Comparison of ENCODE assay signal across 12 cellular contexts in genomic region chr1:229140018-229140417, GRCh38.
"Had no signal": no experiment of that assay in that cellular context is flagged by ENCODE, and none has a peak within 500 bp of the region (broad histone marks: within the 10 kb centered on the region; RNA-seq: fewer than 3 reads in every experiment).

No MANE protein-coding gene starts in this region.

- H3K9me3 ChIP-seq: gastroesophageal sphincter, pancreas, tibial artery had no signal

- DNase-seq: activated CD4-positive, alpha-beta T cell treated with anti-CD3 and anti-CD28 coated beads for 4 hours; activated CD8-positive, alpha-beta memory T cell treated with anti-CD3 and anti-CD28 coated beads, Interleukin-2, amount 50 U/mL, for 4 hours; amniotic stem cell; islet precursor cell; midbrain; pancreas; tibial artery had no signal

- H3K27me3 ChIP-seq: gastroesophageal sphincter, pancreas had no signal

- H3K36me3 Mint-ChIP-seq: stimulated activated effector memory CD8-positive, alpha-beta T cell treated with anti-CD3 and anti-CD28 coated beads, Interleukin-12 subunit alpha, Interleukin-12 subunit beta, amount 100 ng/mL, for 72 hours had no signal

- H3K4me3 Mint-ChIP-seq: WTC11 had no signal

- H3K27ac ChIP-seq: gastroesophageal sphincter, pancreas, tibial artery had no signal

- H3K9me3 Mint-ChIP-seq: stimulated activated effector memory CD8-positive, alpha-beta T cell treated with anti-CD3 and anti-CD28 coated beads, Interleukin-12 subunit alpha, Interleukin-12 subunit beta, amount 100 ng/mL, for 72 hours had no signal

- H3K27me3 Mint-ChIP-seq: activated CD4-positive, alpha-beta memory T cell treated with anti-CD3 and anti-CD28 coated beads, Interleukin-2, amount 10 ng/mL, durations not matched to agents 7 days and 5 days had no signal

- H3K4me1 ChIP-seq: gastroesophageal sphincter, pancreas had no signal

- H3K27ac Mint-ChIP-seq: stimulated activated effector memory CD8-positive, alpha-beta T cell treated with anti-CD3 and anti-CD28 coated beads, Interleukin-12 subunit alpha, Interleukin-12 subunit beta, amount 100 ng/mL, for 72 hours; WTC11 had no signal

- ATAC-seq: gastroesophageal sphincter, pancreas, WTC11 had no signal

- H3K36me3 ChIP-seq: gastroesophageal sphincter, pancreas, tibial artery had no signal

- H3K4me3 ChIP-seq: gastroesophageal sphincter, lung, pancreas, tibial artery had no signal
